2 cellular contexts compared by ENCODE assay signal in the genomic region with DNA sequence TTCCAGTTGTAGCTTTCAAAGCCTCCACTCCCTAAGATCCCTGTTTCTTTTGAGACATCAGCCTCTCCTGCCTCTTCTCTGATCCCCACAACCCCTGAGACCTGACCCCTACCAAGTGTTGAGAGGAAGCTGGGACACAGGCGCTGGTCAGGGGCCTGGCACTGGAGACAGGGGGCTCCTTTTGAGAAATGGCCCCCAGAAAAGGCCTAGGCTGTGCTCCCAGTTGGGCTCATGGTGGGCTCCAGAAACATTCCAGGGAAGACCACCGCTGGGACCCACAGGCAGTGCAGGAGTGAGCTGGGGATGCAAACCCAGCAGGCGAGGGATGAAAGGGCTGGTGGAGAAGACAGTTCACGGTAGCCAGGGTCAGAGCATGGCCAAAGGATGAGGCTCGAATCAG.
TF ChIP-seq lines count a peak whose summit lies in the region.

No MANE protein-coding gene starts in this region.

TF ChIP-seq in A549, 52 proteins besides CTCF, POLR2A, EP300 and RAD21:
- TF ChIP-seq PBX3 (IDR thresholded peaks at IDR 0.05) (no peak), EHF (CRISPR knock-in tag; IDR thresholded peaks at IDR 0.05) (no peak), JUNB (IDR thresholded peaks at IDR 0.05) (no peak), ZFP36 (IDR thresholded peaks at IDR 0.05; ENCODE audit: borderline replicate concordance, partially characterized antibody) (no peak), SMC3 (IDR thresholded peaks at IDR 0.05) (no peak), E2F6 (IDR thresholded peaks at IDR 0.05; ENCODE audit: borderline replicate concordance, low read depth) (no peak), TP53 (CRISPR knock-in tag; IDR thresholded peaks at IDR 0.05) (no peak), TFCP2L1 (CRISPR knock-in tag; IDR thresholded peaks at IDR 0.05) (no peak), CHD4 (IDR thresholded peaks at IDR 0.05; ENCODE audit: borderline replicate concordance) (no peak), KDM5A (IDR thresholded peaks at IDR 0.05) (no peak), CBX2 (IDR thresholded peaks at IDR 0.05; ENCODE audit: borderline replicate concordance, low read depth) (no peak)

TF ChIP-seq in HCT116, 20 proteins besides CTCF, POLR2A, EP300 and RAD21:
- TF ChIP-seq ZFX (IDR thresholded peaks at IDR 0.05) (no peak), EZH2 (IDR thresholded peaks at IDR 0.05) (no peak), ELF1 (IDR thresholded peaks at IDR 0.05; ENCODE audit: borderline replicate concordance, low read depth) (no peak), SP1 (IDR thresholded peaks at IDR 0.05; ENCODE audit: low read depth) (no peak), CEBPB (IDR thresholded peaks at IDR 0.05; ENCODE audit: low read depth) (no peak), MAX (IDR thresholded peaks at IDR 0.05) (no peak), TCF7L2 (IDR thresholded peaks at IDR 0.05; ENCODE audit: borderline replicate concordance, extremely low read depth, insufficient read depth, insufficient read length) (no peak), JUND (IDR thresholded peaks at IDR 0.05) (no peak), CBX3 (IDR thresholded peaks at IDR 0.05; ENCODE audit: low read depth) (no peak), POLR2AphosphoS5 (IDR thresholded peaks at IDR 0.05; ENCODE audit: low read depth, low read length) (no peak), ATF3 (IDR thresholded peaks at IDR 0.05) (no peak), SIN3A (IDR thresholded peaks at IDR 0.05; ENCODE audit: low read depth) (no peak), SRF (IDR thresholded peaks at IDR 0.05; ENCODE audit: low read depth) (no peak), ZBTB33 (IDR thresholded peaks at IDR 0.05; ENCODE audit: extremely low read depth, insufficient replicate concordance, low read length) (no peak), ZNF274 (IDR thresholded peaks at IDR 0.05; ENCODE audit: low read depth, low read length) (no peak), YY1 (IDR thresholded peaks at IDR 0.05; ENCODE audit: extremely low read depth, insufficient replicate concordance, low read depth, low read length) (no peak), EGR1 (IDR thresholded peaks at IDR 0.05; ENCODE audit: low read depth) (no peak)
- TF ChIP-seq, protein P1, sequence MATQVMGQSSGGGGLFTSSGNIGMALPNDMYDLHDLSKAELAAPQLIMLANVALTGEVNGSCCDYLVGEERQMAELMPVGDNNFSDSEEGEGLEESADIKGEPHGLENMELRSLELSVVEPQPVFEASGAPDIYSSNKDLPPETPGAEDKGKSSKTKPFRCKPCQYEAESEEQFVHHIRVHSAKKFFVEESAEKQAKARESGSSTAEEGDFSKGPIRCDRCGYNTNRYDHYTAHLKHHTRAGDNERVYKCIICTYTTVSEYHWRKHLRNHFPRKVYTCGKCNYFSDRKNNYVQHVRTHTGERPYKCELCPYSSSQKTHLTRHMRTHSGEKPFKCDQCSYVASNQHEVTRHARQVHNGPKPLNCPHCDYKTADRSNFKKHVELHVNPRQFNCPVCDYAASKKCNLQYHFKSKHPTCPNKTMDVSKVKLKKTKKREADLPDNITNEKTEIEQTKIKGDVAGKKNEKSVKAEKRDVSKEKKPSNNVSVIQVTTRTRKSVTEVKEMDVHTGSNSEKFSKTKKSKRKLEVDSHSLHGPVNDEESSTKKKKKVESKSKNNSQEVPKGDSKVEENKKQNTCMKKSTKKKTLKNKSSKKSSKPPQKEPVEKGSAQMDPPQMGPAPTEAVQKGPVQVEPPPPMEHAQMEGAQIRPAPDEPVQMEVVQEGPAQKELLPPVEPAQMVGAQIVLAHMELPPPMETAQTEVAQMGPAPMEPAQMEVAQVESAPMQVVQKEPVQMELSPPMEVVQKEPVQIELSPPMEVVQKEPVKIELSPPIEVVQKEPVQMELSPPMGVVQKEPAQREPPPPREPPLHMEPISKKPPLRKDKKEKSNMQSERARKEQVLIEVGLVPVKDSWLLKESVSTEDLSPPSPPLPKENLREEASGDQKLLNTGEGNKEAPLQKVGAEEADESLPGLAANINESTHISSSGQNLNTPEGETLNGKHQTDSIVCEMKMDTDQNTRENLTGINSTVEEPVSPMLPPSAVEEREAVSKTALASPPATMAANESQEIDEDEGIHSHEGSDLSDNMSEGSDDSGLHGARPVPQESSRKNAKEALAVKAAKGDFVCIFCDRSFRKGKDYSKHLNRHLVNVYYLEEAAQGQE (IDR thresholded peaks at IDR 0.05; ENCODE audit: low read depth), result no peak
